8 cellular contexts compared by ENCODE assay signal in the genomic region with DNA sequence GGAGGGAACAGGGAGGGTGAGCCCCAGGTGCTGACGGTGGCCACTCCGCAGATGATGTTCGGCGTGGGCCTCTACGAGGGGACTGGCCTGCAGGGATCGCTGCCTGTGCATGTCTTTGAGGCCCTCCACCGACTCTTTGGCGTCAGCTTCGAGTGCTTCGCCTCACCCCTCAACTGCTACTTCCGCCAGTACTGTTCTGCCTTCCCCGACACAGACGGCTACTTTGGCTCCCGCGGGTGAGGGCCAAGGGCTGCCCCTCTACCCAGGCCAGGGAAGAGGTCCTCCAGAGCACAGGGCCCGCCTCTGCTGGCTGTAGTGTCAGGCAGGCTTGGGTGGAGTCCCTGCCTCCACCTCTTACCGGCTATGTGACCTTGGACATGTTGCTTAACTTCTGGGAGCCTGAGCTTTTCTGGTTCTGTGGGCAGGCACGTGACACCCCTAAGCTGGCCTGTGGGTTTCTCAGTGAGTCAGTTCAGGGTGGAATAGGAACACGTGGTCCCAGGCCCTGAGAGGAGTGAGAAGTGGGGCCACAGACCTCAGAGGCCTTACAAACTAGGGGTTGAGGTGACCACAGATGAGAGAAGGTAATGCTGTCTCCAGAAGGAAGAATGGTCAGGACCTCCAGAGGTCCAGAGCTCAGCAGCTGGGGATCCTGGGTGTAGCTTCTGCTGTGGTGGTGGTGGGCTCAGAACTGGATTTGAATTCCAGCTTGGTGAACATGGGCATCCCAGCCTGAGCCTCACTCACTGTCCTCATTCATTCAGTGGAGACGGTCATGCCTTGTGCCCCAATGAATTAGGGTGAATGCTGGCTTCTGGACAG. TPM values are rescaled to one million over a fixed set of nuclear protein-coding genes. Genes with fewer than 3 reads are reported as not detected.
DNase-seq lines count a peak whose midpoint lies in the region; ATAC-seq lines count a peak whose summit lies in the region.

No MANE protein-coding gene starts in this region.

- H3K27ac ChIP-seq in esophagus (ENCODE audit: low read depth in 2 of 2, low read length in 1 of 2), result peak overlapping the region; percentile 52 to 86
- peak overlapping the region in 16 of 21 experiments; percentile 6 to 77 (median 40) for H3K27ac ChIP-seq in skin epidermis

- H3K4me1 Mint-ChIP-seq in T-helper 1 cell treated with Interleukin-12 subunit alpha and Interleukin-12 subunit beta and Interleukin-4 antibody, amounts not matched to agents 30 μg/mL and 1 μg/mL, for 36 hours (ENCODE audit: low read depth), result no peaks in the 10 kb centered on the region

- ATAC-seq in GM18498 (IDR thresholded peaks at IDR 0.05; ENCODE audit: unreplicated experiment), result peak; percentile 54
- no peak for ATAC-seq in GM21529 (IDR thresholded peaks at IDR 0.05; ENCODE audit: unreplicated experiment)
- no peak for ATAC-seq in GM18517 (IDR thresholded peaks at IDR 0.05; ENCODE audit: unreplicated experiment)

- H3K4me3 Mint-ChIP-seq in T-helper 1 cell treated with Interleukin-12 subunit alpha and Interleukin-12 subunit beta and Interleukin-4 antibody, amounts not matched to agents 30 μg/mL and 1 μg/mL, for 36 hours, result no peak overlapping the region

- H3K4me3 ChIP-seq in esophagus (ENCODE audit: low read depth in 1 of 2, low read length in 2 of 2) (no peak overlapping the region), skin epidermis (no peak overlapping the region)

- no peaks in the 10 kb centered on the region for H3K27me3 ChIP-seq in esophagus (ENCODE audit: control insufficient read depth in 1 of 2, insufficient read depth in 2 of 2, low read length in 2 of 2)

- 68 to 76% methylated on average over 20 of the region's 20 CpGs for WGBS in esophagus, 2 donors

- peaks cover 0 to 33% of the 10 kb centered on the region in 2 donors for H3K4me1 ChIP-seq in esophagus (ENCODE audit: control insufficient read depth in 2 of 2, insufficient read depth in 2 of 2, low read length in 1 of 2)

- H3K36me3 ChIP-seq in esophagus (ENCODE audit: control insufficient read depth in 2 of 2, insufficient read depth in 2 of 2, low read length in 1 of 2), result peaks cover 17 to 72% of the 10 kb centered on the region in 2 donors

- peaks cover 30% of the 10 kb centered on the region for H3K36me3 Mint-ChIP-seq in T-helper 1 cell treated with Interleukin-12 subunit alpha and Interleukin-12 subunit beta and Interleukin-4 antibody, amounts not matched to agents 30 μg/mL and 1 μg/mL, for 36 hours (ENCODE audit: low read depth)

- peak overlapping the region; percentile 18 for H3K27ac Mint-ChIP-seq in T-helper 1 cell treated with Interleukin-12 subunit alpha and Interleukin-12 subunit beta and Interleukin-4 antibody, amounts not matched to agents 30 μg/mL and 1 μg/mL, for 36 hours

- DNase-seq in DMS153 (lab: John Stamatoyannopoulos, UW) (no peak), 8988T (no peak)

- H3K9me3 Mint-ChIP-seq in T-helper 1 cell treated with Interleukin-12 subunit alpha and Interleukin-12 subunit beta and Interleukin-4 antibody, amounts not matched to agents 30 μg/mL and 1 μg/mL, for 36 hours, result no peaks in the 10 kb centered on the region

- no peaks in the 10 kb centered on the region for H3K9me3 ChIP-seq in esophagus (ENCODE audit: control insufficient read depth in 2 of 2, insufficient read depth in 1 of 2, low read depth in 1 of 2, low read length in 1 of 2)

- no peaks in the 10 kb centered on the region for H3K27me3 Mint-ChIP-seq in T-helper 1 cell treated with Interleukin-12 subunit alpha and Interleukin-12 subunit beta and Interleukin-4 antibody, amounts not matched to agents 30 μg/mL and 1 μg/mL, for 36 hours (ENCODE audit: low read depth)

RNA-seq across cellular contexts. Expression of a gene that starts 11.9 kb away (rescaled TPM):
- 10 to 100 TPM; 18.0 to 20.9 TPM for polyA plus RNA-seq in esophagus

RNA-seq across cellular contexts. Expression of a gene that starts 25.6 kb away (rescaled TPM):
- polyA plus RNA-seq in esophagus, result 10 to 100 TPM; 10.7 to 18.0 TPM

RNA-seq across cellular contexts. Expression of a gene that starts 34.4 kb away (rescaled TPM):
- polyA plus RNA-seq in esophagus, result 10 to 100 TPM; 27.0 to 27.2 TPM

RNA-seq across cellular contexts. Expression of a gene that starts 55.2 kb away (rescaled TPM):
- polyA plus RNA-seq in esophagus, result 10 to 100 TPM; 43.6 to 55.0 TPM

RNA-seq across cellular contexts. Expression of a gene that starts 55.4 kb away (rescaled TPM):
- polyA plus RNA-seq in esophagus, result 1 to 10 TPM; 1.4 to 2.5 TPM
